Comparison of ENCODE assay signal across 1 cellular context in genomic region chr6:122059918-122060317, GRCh38.
TF ChIP-seq lines count a peak whose summit lies in the region.

No MANE protein-coding gene starts in this region.

TF ChIP-seq in SK-N-SH treated with all-trans-retinoic acid at 6 μM for 48 hours, 23 proteins besides CTCF, POLR2A, EP300 and RAD21 (continued from another document):
- TF ChIP-seq, protein P1, sequence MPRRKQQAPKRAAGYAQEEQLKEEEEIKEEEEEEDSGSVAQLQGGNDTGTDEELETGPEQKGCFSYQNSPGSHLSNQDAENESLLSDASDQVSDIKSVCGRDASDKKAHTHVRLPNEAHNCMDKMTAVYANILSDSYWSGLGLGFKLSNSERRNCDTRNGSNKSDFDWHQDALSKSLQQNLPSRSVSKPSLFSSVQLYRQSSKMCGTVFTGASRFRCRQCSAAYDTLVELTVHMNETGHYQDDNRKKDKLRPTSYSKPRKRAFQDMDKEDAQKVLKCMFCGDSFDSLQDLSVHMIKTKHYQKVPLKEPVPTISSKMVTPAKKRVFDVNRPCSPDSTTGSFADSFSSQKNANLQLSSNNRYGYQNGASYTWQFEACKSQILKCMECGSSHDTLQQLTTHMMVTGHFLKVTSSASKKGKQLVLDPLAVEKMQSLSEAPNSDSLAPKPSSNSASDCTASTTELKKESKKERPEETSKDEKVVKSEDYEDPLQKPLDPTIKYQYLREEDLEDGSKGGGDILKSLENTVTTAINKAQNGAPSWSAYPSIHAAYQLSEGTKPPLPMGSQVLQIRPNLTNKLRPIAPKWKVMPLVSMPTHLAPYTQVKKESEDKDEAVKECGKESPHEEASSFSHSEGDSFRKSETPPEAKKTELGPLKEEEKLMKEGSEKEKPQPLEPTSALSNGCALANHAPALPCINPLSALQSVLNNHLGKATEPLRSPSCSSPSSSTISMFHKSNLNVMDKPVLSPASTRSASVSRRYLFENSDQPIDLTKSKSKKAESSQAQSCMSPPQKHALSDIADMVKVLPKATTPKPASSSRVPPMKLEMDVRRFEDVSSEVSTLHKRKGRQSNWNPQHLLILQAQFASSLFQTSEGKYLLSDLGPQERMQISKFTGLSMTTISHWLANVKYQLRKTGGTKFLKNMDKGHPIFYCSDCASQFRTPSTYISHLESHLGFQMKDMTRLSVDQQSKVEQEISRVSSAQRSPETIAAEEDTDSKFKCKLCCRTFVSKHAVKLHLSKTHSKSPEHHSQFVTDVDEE (CRISPR knock-in tag; IDR thresholded peaks at IDR 0.05): no peak
- TF ChIP-seq ISL1 (CRISPR knock-in tag; IDR thresholded peaks at IDR 0.05) (no peak), ZC3H10 (CRISPR knock-in tag; IDR thresholded peaks at IDR 0.05) (no peak), ESRRG (CRISPR knock-in tag; IDR thresholded peaks at IDR 0.05) (no peak), OSR1 (CRISPR knock-in tag; IDR thresholded peaks at IDR 0.05) (no peak), ZFP3 (CRISPR knock-in tag; IDR thresholded peaks at IDR 0.05) (no peak), PATZ1 (CRISPR knock-in tag; IDR thresholded peaks at IDR 0.05; ENCODE audit: borderline replicate concordance) (no peak)
